Comparison of ENCODE assay signal across 24 cellular contexts in the genomic region with DNA sequence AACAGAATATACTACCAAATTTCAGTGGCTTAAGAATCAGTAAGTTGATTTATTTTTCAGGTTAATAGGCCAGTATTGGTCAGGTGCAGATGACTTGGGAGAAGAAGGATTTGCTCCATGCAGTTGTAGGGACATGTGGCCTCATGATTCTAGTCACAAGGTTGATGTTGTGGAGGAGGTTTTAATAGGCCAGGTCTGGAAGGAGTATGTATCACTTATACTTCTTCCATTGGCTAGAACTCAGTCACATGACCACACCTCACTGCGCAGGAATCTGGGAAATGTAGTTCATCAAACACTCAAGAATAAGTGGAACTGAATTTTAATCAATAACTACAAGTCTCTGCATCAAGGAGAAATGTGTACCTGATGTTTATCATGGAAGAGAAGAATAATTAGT.
"Had no signal": no experiment of that assay in that cellular context is flagged by ENCODE, and none has a peak within 500 bp of the region (broad histone marks: within the 10 kb centered on the region; RNA-seq: fewer than 3 reads in every experiment).

No MANE protein-coding gene starts in this region.

- H3K4me3 ChIP-seq: coronary artery, heart left ventricle, lower lobe of right lung, sigmoid colon, smooth muscle cell, stomach, suprapubic skin, tibial nerve had no signal

- H3K27ac ChIP-seq: coronary artery, epithelial cell of prostate, heart left ventricle, lower lobe of right lung, sigmoid colon, stomach, suprapubic skin, tibial nerve had no signal

- H3K36me3 ChIP-seq: heart left ventricle, lower lobe of right lung, sigmoid colon, stomach, suprapubic skin, tibial nerve had no signal

- ATAC-seq: activated T-cell treated with anti-CD3 and anti-CD28 coated beads, Interleukin-2, amount 50 U/mL, for 72 hours; heart left ventricle; lower lobe of right lung; naive thymus-derived CD4-positive, alpha-beta T cell; stimulated activated memory B cell treated with anti-CD40 and anti-IgM and Interleukin-4, amounts not matched to agents 10 μg/mL and 1 μg/mL and 100 μg/mL, for 72 hours had no signal

- H3K9me3 Mint-ChIP-seq: activated CD4-positive, alpha-beta memory T cell treated with anti-CD3 and anti-CD28 coated beads for 36 hours; activated naive CD4-positive, alpha-beta T cell treated with anti-CD3 and anti-CD28 coated beads for 36 hours; stimulated activated memory B cell treated with anti-CD40 and anti-IgM and Interleukin-4, amounts not matched to agents 10 μg/mL and 1 μg/mL and 100 μg/mL, for 72 hours had no signal

- H3K4me3 Mint-ChIP-seq: activated CD4-positive, alpha-beta memory T cell treated with anti-CD3 and anti-CD28 coated beads for 36 hours; activated naive CD4-positive, alpha-beta T cell treated with anti-CD3 and anti-CD28 coated beads for 36 hours; activated naive CD8-positive, alpha-beta T cell treated with anti-CD3 and anti-CD28 coated beads, Interleukin-2, amount 10 ng/mL, durations not matched to agents 7 days and 5 days; activated T-cell treated with anti-CD3 and anti-CD28 coated beads, Interleukin-2, amount 50 U/mL, for 72 hours; naive thymus-derived CD4-positive, alpha-beta T cell; neural crest cell; stimulated activated memory B cell treated with anti-CD40 and anti-IgM and Interleukin-4, amounts not matched to agents 10 μg/mL and 1 μg/mL and 100 μg/mL, for 72 hours had no signal

- H3K4me1 Mint-ChIP-seq: activated naive CD8-positive, alpha-beta T cell treated with anti-CD3 and anti-CD28 coated beads, Interleukin-2, amount 10 ng/mL, durations not matched to agents 7 days and 5 days; stimulated activated memory B cell treated with anti-CD40 and anti-IgM and Interleukin-4, amounts not matched to agents 10 μg/mL and 1 μg/mL and 100 μg/mL, for 72 hours had no signal

- H3K9me3 ChIP-seq: heart left ventricle, lower lobe of right lung, sigmoid colon, stomach, suprapubic skin, tibial nerve had no signal

- H3K27me3 Mint-ChIP-seq: activated CD4-positive, alpha-beta memory T cell treated with anti-CD3 and anti-CD28 coated beads for 36 hours; activated naive CD8-positive, alpha-beta T cell treated with anti-CD3 and anti-CD28 coated beads, Interleukin-2, amount 10 ng/mL, durations not matched to agents 7 days and 5 days had no signal

- H3K36me3 Mint-ChIP-seq: activated CD4-positive, alpha-beta memory T cell treated with anti-CD3 and anti-CD28 coated beads for 36 hours; activated naive CD8-positive, alpha-beta T cell treated with anti-CD3 and anti-CD28 coated beads, Interleukin-2, amount 10 ng/mL, durations not matched to agents 7 days and 5 days; naive thymus-derived CD4-positive, alpha-beta T cell; stimulated activated memory B cell treated with anti-CD40 and anti-IgM and Interleukin-4, amounts not matched to agents 10 μg/mL and 1 μg/mL and 100 μg/mL, for 72 hours had no signal

- DNase-seq: activated CD4-positive, alpha-beta memory T cell treated with anti-CD3 and anti-CD28 coated beads for 36 hours; activated CD4-positive, alpha-beta T cell treated with anti-CD3 and anti-CD28 coated beads for 48 hours; activated CD4-positive, CD25-positive, alpha-beta regulatory T cell; activated effector memory CD4-positive, alpha-beta T cell treated with Interleukin-2 at 50 U/mL for 16 hours; activated naive CD4-positive, alpha-beta T cell treated with anti-CD3 and anti-CD28 coated beads for 36 hours; activated naive CD8-positive, alpha-beta T cell treated with anti-CD3 and anti-CD28 coated beads, Interleukin-2, amount 10 ng/mL, durations not matched to agents 7 days and 5 days; activated T-cell treated with anti-CD3 and anti-CD28 coated beads, Interleukin-2, amount 50 U/mL, for 72 hours; amygdala; cerebellar nuclear complex; heart left ventricle; kidney; lower lobe of right lung; naive thymus-derived CD4-positive, alpha-beta T cell; sigmoid colon; stimulated activated CD4-positive, alpha-beta T cell treated with anti-CD3 and anti-CD28 coated beads, Interleukin-15, amount 100 ng/mL, for 24 hours; stomach had no signal

- H3K4me1 ChIP-seq: lower lobe of right lung, sigmoid colon, stomach, suprapubic skin, tibial nerve had no signal

- H3K4me2 ChIP-seq: smooth muscle cell had no signal

- H3K27me3 ChIP-seq: heart left ventricle, sigmoid colon, stomach, suprapubic skin, tibial nerve had no signal

- H3K27ac Mint-ChIP-seq: activated CD4-positive, alpha-beta memory T cell treated with anti-CD3 and anti-CD28 coated beads for 36 hours; activated naive CD4-positive, alpha-beta T cell treated with anti-CD3 and anti-CD28 coated beads for 36 hours; activated naive CD8-positive, alpha-beta T cell treated with anti-CD3 and anti-CD28 coated beads, Interleukin-2, amount 10 ng/mL, durations not matched to agents 7 days and 5 days; activated T-cell treated with anti-CD3 and anti-CD28 coated beads, Interleukin-2, amount 50 U/mL, for 72 hours; naive thymus-derived CD4-positive, alpha-beta T cell; stimulated activated memory B cell treated with anti-CD40 and anti-IgM and Interleukin-4, amounts not matched to agents 10 μg/mL and 1 μg/mL and 100 μg/mL, for 72 hours had no signal

- FAIRE-seq: bronchial epithelial cell, kidney had no signal
